In the genomic region with DNA sequence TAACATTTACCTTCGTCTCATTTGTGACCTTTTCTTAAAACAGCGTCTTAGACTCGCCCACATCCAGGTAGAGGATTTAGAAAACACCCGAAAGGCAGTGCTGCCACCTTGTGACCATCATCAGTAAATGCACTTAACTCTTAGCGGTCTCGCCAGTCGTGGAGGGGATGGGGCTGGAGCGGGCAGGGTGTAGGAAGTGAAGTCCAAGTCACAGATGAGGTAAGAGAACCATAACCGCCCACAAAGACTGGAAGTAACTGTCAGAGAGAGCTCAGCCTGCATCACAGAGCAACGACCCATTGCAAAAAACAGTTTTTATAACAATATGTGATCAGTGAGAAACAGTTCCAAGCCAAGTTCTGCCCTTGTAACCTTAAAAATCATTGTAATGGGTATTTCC, we compare ENCODE assay signal across 9 cellular contexts. TPM values are rescaled to one million over a fixed set of nuclear protein-coding genes. Genes with fewer than 3 reads are reported as not detected.
A peak's percentile ranks its signal among the peaks of the same experiment; 100 is the strongest.
DNase-seq lines count a peak whose midpoint lies in the region; ATAC-seq and TF ChIP-seq lines count a peak whose summit lies in the region.
"Had no signal": no experiment of that assay in that cellular context is flagged by ENCODE, and none has a peak within 500 bp of the region (broad histone marks: within the 10 kb centered on the region; RNA-seq: fewer than 3 reads in every experiment).

No MANE protein-coding gene starts in this region.

- H3K4me1 ChIP-seq in iPS-20b (ENCODE audit: insufficient read depth, low read length): no peaks in the 10 kb centered on the region

- H3K9me3 Mint-ChIP-seq in T-helper 2 cell treated with Interferon-gamma antibody and Interleukin-4, amounts not matched to agents 5 μg/mL and 100 μg/mL, for 36 hours: no peaks in the 10 kb centered on the region

- H3K27ac Mint-ChIP-seq in T-helper 2 cell treated with Interferon-gamma antibody and Interleukin-4, amounts not matched to agents 5 μg/mL and 100 μg/mL, for 36 hours: peak overlapping the region; percentile 31

- in situ Hi-C loops in astrocyte of the spinal cord (cut with HindIII; ENCODE audit: low sequenced_read_pairs): no loop called here

- no peaks in the 10 kb centered on the region for H3K36me3 ChIP-seq in iPS-20b (ENCODE audit: insufficient read depth, low read depth, low read length)

- H3K27me3 Mint-ChIP-seq in T-helper 2 cell treated with Interferon-gamma antibody and Interleukin-4, amounts not matched to agents 5 μg/mL and 100 μg/mL, for 36 hours (ENCODE audit: low read depth): peaks cover 41% of the 10 kb centered on the region

- H3K36me3 Mint-ChIP-seq in T-helper 2 cell treated with Interferon-gamma antibody and Interleukin-4, amounts not matched to agents 5 μg/mL and 100 μg/mL, for 36 hours (ENCODE audit: low read depth): no peaks in the 10 kb centered on the region

- H3K9ac ChIP-seq in iPS-20b (ENCODE audit: low read depth, low read length): no peak overlapping the region

- H3K4me1 Mint-ChIP-seq in T-helper 2 cell treated with Interferon-gamma antibody and Interleukin-4, amounts not matched to agents 5 μg/mL and 100 μg/mL, for 36 hours (ENCODE audit: low read depth): peaks cover 14% of the 10 kb centered on the region

- no peak overlapping the region for H3K4me3 Mint-ChIP-seq in T-helper 2 cell treated with Interferon-gamma antibody and Interleukin-4, amounts not matched to agents 5 μg/mL and 100 μg/mL, for 36 hours

- no peak overlapping the region for H3K27ac ChIP-seq in iPS-20b (ENCODE audit: low read length)

- H3K27me3 ChIP-seq in iPS-20b (ENCODE audit: insufficient read depth, low read length): peaks cover 32% of the 10 kb centered on the region

- peak; percentile 85 for TF ChIP-seq CTCF in astrocyte of the spinal cord (IDR thresholded peaks at IDR 0.05; ENCODE audit: low read depth, low read length)

- peak; percentile 53 for DNase-seq in Right ventricle myocardium superior
- no peak for DNase-seq in cardiac septum (ENCODE audit: low spot score)
- peak; percentile 88 for DNase-seq in NCI-H187 treated with DMSO at 0.1 percent for 48 hours (lab: John Stamatoyannopoulos, UW)
- peak; percentile 64 for DNase-seq in T-helper 2 cell treated with Interferon-gamma antibody and Interleukin-4, amounts not matched to agents 5 μg/mL and 100 μg/mL, for 36 hours (ENCODE audit: low spot score)
- DNase-seq in astrocyte of the spinal cord (ENCODE audit: low read depth, low spot score): peak; percentile 62
- DNase-seq in stimulated activated CD4-positive, alpha-beta T cell treated with anti-CD3 and anti-CD28 coated beads, Interleukin-15, amount 100 ng/mL, for 24 hours: peak; percentile 77

- ATAC-seq in Right ventricle myocardium superior (ENCODE audit: poor library complexity) (peak; percentile 79), GM19395 (IDR thresholded peaks at IDR 0.05; ENCODE audit: unreplicated experiment) (no peak)

- H3K4me3 ChIP-seq in astrocyte of the spinal cord (ENCODE audit: low read depth, low read length): no peak overlapping the region
- H3K4me3 ChIP-seq in iPS-20b (ENCODE audit: low read length): peak overlapping the region; percentile 15; the same call in 1 of the 2 replicates
- H3K4me3 ChIP-seq: skin epidermis had no signal

- intact Hi-C loops in Right ventricle myocardium superior (cut with DNase I): no loop called here
- intact Hi-C loops in cardiac septum (cut with DNase I): no loop called here

- H3K9me3 ChIP-seq in iPS-20b (ENCODE audit: insufficient read depth, low read depth, low read length): no peaks in the 10 kb centered on the region

RNA-seq across cellular contexts. Expression of a gene that starts 10.7 kb away (rescaled TPM):
- total RNA-seq in Right ventricle myocardium superior (not detected), cardiac septum (0.97 TPM)

RNA-seq across cellular contexts. Expression of a gene that starts 30.3 kb away (rescaled TPM):
- total RNA-seq in Right ventricle myocardium superior (not detected), cardiac septum (0.16 TPM)

RNA-seq across cellular contexts. Expression of a gene that starts 58.8 kb away (rescaled TPM):
- total RNA-seq in Right ventricle myocardium superior (not detected), cardiac septum (not detected)

RNA-seq across cellular contexts. Expression of a gene that starts 59.2 kb away (rescaled TPM):
- total RNA-seq in Right ventricle myocardium superior (not detected), cardiac septum (not detected)
